In genomic region chr4:107699466-107700206, GRCh38 we compare ENCODE assay signal across 8 cellular contexts.
"Had no signal": no experiment of that assay in that cellular context is flagged by ENCODE, and none has a peak within 500 bp of the region (broad histone marks: within the 10 kb centered on the region; RNA-seq: fewer than 3 reads in every experiment).

No MANE protein-coding gene starts in this region.

- DNase-seq: activated T-cell treated with anti-CD3 and anti-CD28 coated beads, Interleukin-2, amount 50 U/mL, for 1 hour; amniotic stem cell; kidney; mesendoderm; retina had no signal

- H3K27ac ChIP-seq: hepatocyte, neural progenitor cell, skin epidermis had no signal
